27 cellular contexts compared by ENCODE assay signal in the genomic region with DNA sequence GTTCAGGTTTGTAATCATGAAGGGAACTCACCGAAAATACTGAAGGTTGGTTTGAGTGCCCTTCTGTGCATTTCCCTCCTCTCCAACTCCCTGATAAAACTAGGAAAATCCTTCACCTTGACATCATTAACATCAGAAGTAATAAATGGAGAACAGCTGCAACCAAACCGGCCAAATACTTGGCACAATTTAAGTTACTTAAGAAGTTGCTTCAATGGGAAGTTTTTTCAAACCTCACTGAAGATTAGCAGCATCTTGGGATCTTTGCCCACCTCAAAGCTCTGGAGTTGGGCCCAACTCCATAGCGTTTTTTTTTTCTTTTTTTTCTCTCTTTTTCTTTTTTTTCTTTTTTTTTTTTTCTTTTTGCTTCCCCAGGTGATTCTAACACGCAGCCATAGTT.
"Had no signal": no experiment of that assay in that cellular context is flagged by ENCODE, and none has a peak within 500 bp of the region (broad histone marks: within the 10 kb centered on the region; RNA-seq: fewer than 3 reads in every experiment).

No MANE protein-coding gene starts in this region.

- H3K4me1 Mint-ChIP-seq: memory B cell; naive B cell; stimulated activated naive B cell treated with anti-CD40 and anti-IgM and Interleukin-4, amounts not matched to agents 10 μg/mL and 1 μg/mL and 100 μg/mL, for 72 hours; stimulated activated naive CD8-positive, alpha-beta T cell treated with anti-CD3 and anti-CD28 coated beads, Interleukin-15, amount 100 ng/mL, for 72 hours had no signal

- H3K9me3 Mint-ChIP-seq: nephron had no signal

- H3K27me3 Mint-ChIP-seq: memory B cell; naive B cell; stimulated activated naive B cell treated with anti-CD40 and anti-IgM and Interleukin-4, amounts not matched to agents 10 μg/mL and 1 μg/mL and 100 μg/mL, for 72 hours; stimulated activated naive CD8-positive, alpha-beta T cell treated with anti-CD3 and anti-CD28 coated beads, Interleukin-15, amount 100 ng/mL, for 72 hours had no signal

- ATAC-seq: left cardiac atrium; lower lobe of right lung; psoas muscle; sciatic nerve; stimulated activated naive B cell treated with anti-CD40 and anti-IgM and Interleukin-4, amounts not matched to agents 10 μg/mL and 1 μg/mL and 100 μg/mL, for 72 hours; stimulated activated naive CD8-positive, alpha-beta T cell treated with anti-CD3 and anti-CD28 coated beads, Interleukin-15, amount 100 ng/mL, for 72 hours; upper lobe of right lung had no signal

- FAIRE-seq: kidney had no signal

- H3K36me3 ChIP-seq: left ventricle myocardium inferior, lower lobe of right lung, tibial nerve, upper lobe of right lung, vagina had no signal

- H3K4me2 ChIP-seq: hepatocyte had no signal

- H2AFZ ChIP-seq: hepatocyte had no signal

- DNase-seq: cortex of kidney; dorsolateral prefrontal cortex; effector CD8-positive, alpha-beta T cell; foreskin melanocyte; head of caudate nucleus; kidney; left cardiac atrium; left ventricle myocardium inferior; lower lobe of right lung; midbrain; naive B cell; occipital lobe; psoas muscle; retina; stimulated activated CD4-positive, alpha-beta T cell treated with anti-CD3 and anti-CD28 coated beads, Interleukin-2, amount 100 ng/mL, for 24 hours; stimulated activated CD4-positive, alpha-beta T cell treated with anti-CD3 and anti-CD28 coated beads, Interleukin-4, amount 100 ng/mL, for 4 hours; stimulated activated naive B cell treated with anti-CD40 and anti-IgM and Interleukin-4, amounts not matched to agents 10 μg/mL and 1 μg/mL and 100 μg/mL, for 72 hours; stimulated activated naive CD8-positive, alpha-beta T cell treated with anti-CD3 and anti-CD28 coated beads, Interleukin-15, amount 100 ng/mL, for 72 hours; testis; upper lobe of right lung had no signal

- H3K4me1 ChIP-seq: left ventricle myocardium inferior, lower lobe of right lung, psoas muscle, testis, tibial nerve, upper lobe of right lung, vagina had no signal

- H3K27ac ChIP-seq: dorsolateral prefrontal cortex, hepatocyte, left ventricle myocardium inferior, lower lobe of right lung, psoas muscle, skin epidermis, testis, tibial nerve, upper lobe of right lung, vagina had no signal

- H3K4me3 Mint-ChIP-seq: memory B cell; naive B cell; nephron; stimulated activated naive B cell treated with anti-CD40 and anti-IgM and Interleukin-4, amounts not matched to agents 10 μg/mL and 1 μg/mL and 100 μg/mL, for 72 hours; stimulated activated naive CD8-positive, alpha-beta T cell treated with anti-CD3 and anti-CD28 coated beads, Interleukin-15, amount 100 ng/mL, for 72 hours had no signal

- H3K9me3 ChIP-seq: left ventricle myocardium inferior, lower lobe of right lung, psoas muscle, testis, tibial nerve, upper lobe of right lung, vagina had no signal

- H3K36me3 Mint-ChIP-seq: memory B cell; naive B cell; stimulated activated naive B cell treated with anti-CD40 and anti-IgM and Interleukin-4, amounts not matched to agents 10 μg/mL and 1 μg/mL and 100 μg/mL, for 72 hours had no signal

- H3K79me2 ChIP-seq: hepatocyte had no signal

- H3K27ac Mint-ChIP-seq: memory B cell; naive B cell; nephron; stimulated activated naive B cell treated with anti-CD40 and anti-IgM and Interleukin-4, amounts not matched to agents 10 μg/mL and 1 μg/mL and 100 μg/mL, for 72 hours; stimulated activated naive CD8-positive, alpha-beta T cell treated with anti-CD3 and anti-CD28 coated beads, Interleukin-15, amount 100 ng/mL, for 72 hours had no signal

- H3K27me3 ChIP-seq: hepatocyte, testis, tibial nerve, upper lobe of right lung, vagina had no signal

- H3K4me3 ChIP-seq: dorsolateral prefrontal cortex, hepatocyte, left ventricle myocardium inferior, lower lobe of right lung, psoas muscle, skin epidermis, testis, tibial nerve, upper lobe of right lung, vagina had no signal
